ENCODE assay signal across 8 cellular contexts in the genomic region with DNA sequence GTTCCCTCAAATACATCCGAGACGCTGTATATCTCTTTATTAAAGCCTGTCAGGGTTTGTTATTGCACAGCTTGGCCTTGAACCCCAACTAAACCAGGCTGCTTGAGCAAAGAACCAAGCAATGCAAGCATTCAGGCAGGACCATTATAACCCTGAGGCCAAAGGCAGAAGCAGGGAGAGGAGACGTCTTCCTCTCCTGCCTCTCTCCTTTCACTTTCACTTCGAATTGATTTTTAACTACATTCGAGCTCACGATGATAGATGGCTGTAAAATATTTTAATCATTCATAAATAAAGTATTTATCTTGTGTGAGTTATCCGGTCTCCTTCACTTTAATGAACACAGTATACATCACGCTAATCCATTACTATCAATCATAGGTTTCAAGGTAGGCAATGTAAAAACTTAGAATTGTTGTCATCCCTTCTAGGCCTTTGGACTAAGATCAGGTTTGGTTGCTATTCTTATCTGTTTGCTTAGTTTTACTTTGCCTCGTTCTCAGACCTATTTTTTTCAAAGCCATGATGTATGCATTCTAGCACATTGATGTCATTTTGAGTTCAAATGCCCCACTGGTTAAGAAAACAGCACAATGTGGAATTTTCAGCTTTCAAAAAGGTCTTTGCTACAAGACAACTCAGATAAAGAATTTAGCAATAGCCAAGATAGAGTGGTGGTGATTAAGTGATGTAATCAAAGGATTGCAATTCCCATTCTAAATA.
DNase-seq lines count a peak whose midpoint lies in the region; ATAC-seq and TF ChIP-seq lines count a peak whose summit lies in the region.

No MANE protein-coding gene starts in this region.

- H3K4me1 Mint-ChIP-seq in activated T-cell treated with anti-CD3 and anti-CD28 coated beads, Interleukin-2, amount 50 U/mL, for 24 hours (ENCODE audit: low read depth), result peaks cover 46% of the 10 kb centered on the region

- peak overlapping the region; percentile 93 for H3K27ac Mint-ChIP-seq in activated T-cell treated with anti-CD3 and anti-CD28 coated beads, Interleukin-2, amount 50 U/mL, for 24 hours

- intact Hi-C loops in psoas muscle (cut with DNase I), result no loop called here

- no peaks in the 10 kb centered on the region for H3K9me3 Mint-ChIP-seq in activated T-cell treated with anti-CD3 and anti-CD28 coated beads, Interleukin-2, amount 50 U/mL, for 24 hours

- H3K27me3 Mint-ChIP-seq in activated T-cell treated with anti-CD3 and anti-CD28 coated beads, Interleukin-2, amount 50 U/mL, for 24 hours, result no peaks in the 10 kb centered on the region

- no peak for ATAC-seq in psoas muscle

- H3K27ac ChIP-seq in psoas muscle, result peak overlapping the region; percentile 21

- no peaks in the 10 kb centered on the region for H3K9me3 ChIP-seq in endocrine pancreas (ENCODE audit: control insufficient read depth, low read length)
- H3K9me3 ChIP-seq in psoas muscle, result no peaks in the 10 kb centered on the region

- TF ChIP-seq CTCF in psoas muscle (IDR thresholded peaks at IDR 0.05), result no peak

- no peaks in the 10 kb centered on the region for H3K36me3 ChIP-seq in endocrine pancreas (ENCODE audit: control insufficient read depth, insufficient read depth, low read length)
- H3K36me3 ChIP-seq in psoas muscle (ENCODE audit: insufficient read depth in 1 of 2, low read depth in 1 of 2), result no peaks in the 10 kb centered on the region

- no peaks in the 10 kb centered on the region for H3K36me3 Mint-ChIP-seq in activated T-cell treated with anti-CD3 and anti-CD28 coated beads, Interleukin-2, amount 50 U/mL, for 24 hours (ENCODE audit: low read depth)

- H3K4me1 ChIP-seq in endocrine pancreas (ENCODE audit: control insufficient read depth, insufficient read depth, low read length) (no peaks in the 10 kb centered on the region), psoas muscle (no peaks in the 10 kb centered on the region)

- H3K9ac ChIP-seq in endocrine pancreas (ENCODE audit: control insufficient read depth, insufficient read depth, low read length), result no peak overlapping the region

- H3K27me3 ChIP-seq in endocrine pancreas (ENCODE audit: control insufficient read depth, insufficient read depth, low read length) (no peaks in the 10 kb centered on the region), psoas muscle (ENCODE audit: insufficient read depth in 3 of 3, low read length in 2 of 3) (peaks cover 0 to 2% (median 0%) of the 10 kb centered on the region in 3 donors)

- peak overlapping the region; percentile 82 for H3K4me3 Mint-ChIP-seq in activated T-cell treated with anti-CD3 and anti-CD28 coated beads, Interleukin-2, amount 50 U/mL, for 24 hours

- WGBS in psoas muscle, 3 donors, result 47 to 56% (median 55%) methylated on average over 9 of the region's 9 CpGs

- H3K4me3 ChIP-seq in endocrine pancreas (ENCODE audit: control insufficient read depth, insufficient read depth, low read length) (peak overlapping the region; percentile 70), psoas muscle (peak overlapping the region; percentile 49)

- peak; percentile 39 for DNase-seq in activated T-cell treated with anti-CD3 and anti-CD28 coated beads, Interleukin-2, amount 50 U/mL, for 24 hours
- DNase-seq in activated T-cell treated with anti-CD3 and anti-CD28 coated beads for 4 hours, result no peak
- DNase-seq in NCI-H226, result peak; percentile 16
- DNase-seq in psoas muscle, result no peak
- DNase-seq in DMS 273 treated with DMSO at 0.1 percent for 48 hours (lab: John Stamatoyannopoulos, UW), result no peak
- DNase-seq in ureter (ENCODE audit: low spot score), result no peak
- no peak for DNase-seq in NCI-H524 treated with DMSO at 0.1 percent for 48 hours (lab: John Stamatoyannopoulos, UW)

Comparison
In these comparisons a context has a peak if more than half of its experiments do, and no peak if none do; other contexts are left out.
1. DNase-seq: peak in activated T-cell treated with anti-CD3 and anti-CD28 coated beads, Interleukin-2, amount 50 U/mL, for 24 hours (single experiment) and NCI-H226 (single experiment); none in activated T-cell treated with anti-CD3 and anti-CD28 coated beads for 4 hours (single experiment), psoas muscle (0 of 2), DMS 273 treated with DMSO at 0.1 percent for 48 hours (single experiment), ureter (single experiment) and NCI-H524 treated with DMSO at 0.1 percent for 48 hours (single experiment).